8 cellular contexts compared by ENCODE assay signal in genomic region chr4:123599920-123600394, GRCh38.
A peak's percentile ranks its signal among the peaks of the same experiment; 100 is the strongest.
DNase-seq lines count a peak whose midpoint lies in the region; ATAC-seq and TF ChIP-seq lines count a peak whose summit lies in the region.

No MANE protein-coding gene starts in this region.

- H3K36me3 Mint-ChIP-seq in activated T-cell treated with anti-CD3 and anti-CD28 coated beads, Interleukin-2, amount 50 U/mL, for 24 hours (ENCODE audit: low read depth), result no peaks in the 10 kb centered on the region

- no peaks in the 10 kb centered on the region for H3K27me3 ChIP-seq in neuronal stem cell (ENCODE audit: control insufficient read depth in 3 of 3, insufficient read depth in 3 of 3, low read depth in 1 of 3, low read length in 3 of 3)

- H2BK5ac ChIP-seq in neuronal stem cell (ENCODE audit: low read length), result no peak overlapping the region

- no peak overlapping the region for H3K18ac ChIP-seq in neuronal stem cell (ENCODE audit: low read length)

- no peak overlapping the region for H4K8ac ChIP-seq in neuronal stem cell (ENCODE audit: low read depth, low read length)

- no peak overlapping the region for H2BK12ac ChIP-seq in neuronal stem cell (ENCODE audit: low read length)

- no CpG with 5 or more reads among the region's 2 CpGs for WGBS in neuronal stem cell (ENCODE audit: extremely low coverage in 2 of 2, insufficient read length in 2 of 2, insufficient replicate concordance in 1 of 2), 2 donors

- peak; percentile 1 for DNase-seq in NCI-H2171 treated with DMSO at 0.1 percent for 48 hours (lab: John Stamatoyannopoulos, UW)
- DNase-seq in NCI-H2171 (lab: John Stamatoyannopoulos, UW), result no peak
- DNase-seq in NCI-H2029 treated with DMSO at 0.1 percent for 48 hours (lab: John Stamatoyannopoulos, UW), result peak; percentile 38
- DNase-seq in activated T-cell treated with anti-CD3 and anti-CD28 coated beads, Interleukin-2, amount 50 U/mL, for 24 hours, result peak; percentile 41
- peak; percentile 66 for DNase-seq in fibroblast of villous mesenchyme (ENCODE audit: low read depth)
- DNase-seq in neuronal stem cell (ENCODE audit: low spot score), result peak; percentile 35
- no peak for DNase-seq in DMS79 treated with DMSO at 0.1 percent for 48 hours (lab: John Stamatoyannopoulos, UW)

- no peak overlapping the region for H3K4me2 ChIP-seq in neuronal stem cell (ENCODE audit: insufficient read depth, low read length, poor library complexity, severe bottlenecking)

- no peaks in the 10 kb centered on the region for H3K27me3 Mint-ChIP-seq in activated T-cell treated with anti-CD3 and anti-CD28 coated beads, Interleukin-2, amount 50 U/mL, for 24 hours

- ATAC-seq in HG02840 (IDR thresholded peaks at IDR 0.05; ENCODE audit: low FRiP score, unreplicated experiment), result peak; percentile 100

- no peak overlapping the region for H3K4me3 ChIP-seq in fibroblast of villous mesenchyme (ENCODE audit: low read depth, low read length)
- H3K4me3 ChIP-seq in neuronal stem cell (ENCODE audit: low read length in 2 of 2), result no peak overlapping the region

- H3K36me3 ChIP-seq in neuronal stem cell (replicated peaks in 1 of 2; ENCODE audit: control insufficient read depth in 2 of 2, insufficient read depth in 2 of 2, low read length in 2 of 2), result no peaks in the 10 kb centered on the region

- H2BK15ac ChIP-seq in neuronal stem cell (ENCODE audit: low read length), result no peak overlapping the region

- no peaks in the 10 kb centered on the region for H3K9me3 ChIP-seq in neuronal stem cell (replicated peaks in 1 of 2; ENCODE audit: control insufficient read depth in 2 of 2, insufficient read depth in 1 of 2, low read depth in 1 of 2, low read length in 2 of 2)

- H3K27ac ChIP-seq in neuronal stem cell (replicated peaks; ENCODE audit: low read length), result no peak overlapping the region

- no peak overlapping the region for H2BK120ac ChIP-seq in neuronal stem cell (ENCODE audit: low read depth, low read length)

- H3K79me1 ChIP-seq in neuronal stem cell (ENCODE audit: low read depth, low read length), result no peaks in the 10 kb centered on the region

- H3K27ac Mint-ChIP-seq in activated T-cell treated with anti-CD3 and anti-CD28 coated beads, Interleukin-2, amount 50 U/mL, for 24 hours, result peak overlapping the region; percentile 74

- no peak overlapping the region for H4K91ac ChIP-seq in neuronal stem cell (ENCODE audit: low read depth, low read length, poor library complexity)

- no peak overlapping the region for H3K4me3 Mint-ChIP-seq in activated T-cell treated with anti-CD3 and anti-CD28 coated beads, Interleukin-2, amount 50 U/mL, for 24 hours

- H2AK5ac ChIP-seq in neuronal stem cell (ENCODE audit: low read depth, low read length), result no peak overlapping the region

- no peak overlapping the region for H3K9ac ChIP-seq in neuronal stem cell (ENCODE audit: low read depth, low read length, poor library complexity)

- peaks cover 1 to 16% of the 10 kb centered on the region in 2 donors for H3K4me1 ChIP-seq in neuronal stem cell (ENCODE audit: control insufficient read depth in 2 of 2, insufficient read depth in 1 of 2, low read depth in 1 of 2, low read length in 2 of 2)

- peaks cover 2% of the 10 kb centered on the region for H3K9me3 Mint-ChIP-seq in activated T-cell treated with anti-CD3 and anti-CD28 coated beads, Interleukin-2, amount 50 U/mL, for 24 hours

- no peak overlapping the region for H3K4ac ChIP-seq in neuronal stem cell (ENCODE audit: low read length)

- no peak overlapping the region for H3K14ac ChIP-seq in neuronal stem cell (ENCODE audit: low read length)

- H3K23ac ChIP-seq in neuronal stem cell (ENCODE audit: low read depth, low read length, poor library complexity), result no peak overlapping the region

- no peak for TF ChIP-seq CTCF in fibroblast of villous mesenchyme (IDR thresholded peaks at IDR 0.05; ENCODE audit: insufficient read depth, low read depth, low read length)

- peaks cover 44% of the 10 kb centered on the region for H3K4me1 Mint-ChIP-seq in activated T-cell treated with anti-CD3 and anti-CD28 coated beads, Interleukin-2, amount 50 U/mL, for 24 hours (ENCODE audit: low read depth)

- H2AFZ ChIP-seq in neuronal stem cell (ENCODE audit: low read length), result peak overlapping the region; percentile 71

Comparison
In these comparisons a context has a peak if more than half of its experiments do, and no peak if none do; other contexts are left out.
1. DNase-seq: peak in NCI-H2171 treated with DMSO at 0.1 percent for 48 hours (single experiment), NCI-H2029 treated with DMSO at 0.1 percent for 48 hours (single experiment), activated T-cell treated with anti-CD3 and anti-CD28 coated beads, Interleukin-2, amount 50 U/mL, for 24 hours (single experiment), fibroblast of villous mesenchyme (single experiment) and neuronal stem cell (single experiment); none in NCI-H2171 (single experiment) and DMS79 treated with DMSO at 0.1 percent for 48 hours (single experiment).